In genomic region chr3:156808025-156808424, GRCh38 we compare ENCODE assay signal across 1 cellular context.
TF ChIP-seq lines count a peak whose summit lies in the region.

No MANE protein-coding gene starts in this region.

TF ChIP-seq in GM23338, 12 proteins besides CTCF, POLR2A, EP300 and RAD21 (continued from another document):
- TF ChIP-seq ZNF462 (CRISPR knock-in tag; IDR thresholded peaks at IDR 0.05) (no peak), EZH2 (IDR thresholded peaks at IDR 0.05; ENCODE audit: low read depth, unreplicated experiment) (no peak), CREB1 (CRISPR knock-in tag; IDR thresholded peaks at IDR 0.05; ENCODE audit: low read depth) (no peak), STAT1 (IDR thresholded peaks at IDR 0.05; ENCODE audit: unreplicated experiment) (no peak), ETS1 (IDR thresholded peaks at IDR 0.05) (no peak), ZNF114 (CRISPR knock-in tag; IDR thresholded peaks at IDR 0.05) (no peak), REST (IDR thresholded peaks at IDR 0.05; ENCODE audit: unreplicated experiment) (no peak), NANOG (IDR thresholded peaks at IDR 0.05; ENCODE audit: borderline replicate concordance) (no peak), EZH2phosphoT487 (IDR thresholded peaks at IDR 0.05; ENCODE audit: unreplicated experiment) (no peak)
TF ChIP-seq in GM23338: peak in this region for 0.
